In the genomic region with DNA sequence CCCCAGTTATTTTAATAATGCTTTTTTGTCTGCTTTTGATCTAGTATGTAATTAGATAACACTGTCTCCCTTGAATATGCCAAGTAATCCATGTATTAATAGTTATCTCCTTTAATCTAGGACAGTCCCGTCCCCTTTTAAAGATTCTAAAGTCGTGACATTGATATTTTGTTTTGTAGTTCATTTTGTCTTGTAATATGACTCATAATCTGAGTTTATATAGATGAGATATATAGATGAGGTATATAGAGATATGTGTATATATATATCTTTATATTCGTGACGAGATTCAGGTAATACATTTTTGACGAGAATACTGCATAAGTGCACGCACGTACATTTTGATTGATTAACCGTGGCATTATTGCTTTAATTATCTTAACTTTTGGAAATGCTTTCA, we compare ENCODE assay signal across 8 cellular contexts. TPM values are rescaled to one million over a fixed set of nuclear protein-coding genes. Genes with fewer than 3 reads are reported as not detected.
A peak's percentile ranks its signal among the peaks of the same experiment; 100 is the strongest.
DNase-seq lines count a peak whose midpoint lies in the region; ATAC-seq and TF ChIP-seq lines count a peak whose summit lies in the region.

No MANE protein-coding gene starts in this region.

- intact Hi-C loops in spleen (cut with DNase I; ENCODE audit: low total_unique reads) = loop anchor here (10.0 kb wide), 1 partner anchor 221 kb away; a partner anchor contains a TSS

- no peaks in the 10 kb centered on the region for H3K9me3 Mint-ChIP-seq in WTC11

- TF ChIP-seq POLR2A in gastroesophageal sphincter (IDR thresholded peaks at IDR 0.05) (no peak), spleen (IDR thresholded peaks at IDR 0.05) (no peak)

- H3K36me3 Mint-ChIP-seq in WTC11 = peaks cover 6% of the 10 kb centered on the region; the same call in 1 of the 2 replicates

- TF ChIP-seq EP300 in gastroesophageal sphincter (IDR thresholded peaks at IDR 0.05) = no peak

- H3K27me3 Mint-ChIP-seq in WTC11 (ENCODE audit: low read depth) = no peaks in the 10 kb centered on the region

- H3K9me3 ChIP-seq in gastroesophageal sphincter (no peaks in the 10 kb centered on the region), spleen (no peaks in the 10 kb centered on the region)

- H3K4me3 Mint-ChIP-seq in WTC11 = peak overlapping the region; percentile 95

- peaks cover 3 to 55% (median 22%) of the 10 kb centered on the region in 3 donors for H3K4me1 ChIP-seq in gastroesophageal sphincter
- peaks cover 27 to 69% (median 55%) of the 10 kb centered on the region in 6 donors for H3K4me1 ChIP-seq in spleen

- 16 to 25% methylated on average over 8 of the region's 8 CpGs for WGBS in gastroesophageal sphincter (ENCODE audit: low coverage in 1 of 2), 2 donors
- WGBS in spleen, 5 donors = 47 to 63% (median 58%) methylated on average over 8 of the region's 8 CpGs

- H3K4me1 Mint-ChIP-seq in WTC11 = peaks cover 32% of the 10 kb centered on the region

- CTCF ChIA-PET in WTC11 (lab: Charles Lee) = no interaction called here

- POLR2A ChIA-PET in WTC11 (lab: Charles Lee) = no interaction called here

- H3K4me3 ChIP-seq in HFF-Myc (replicated peaks; ENCODE audit: low read depth, low read length) = peak overlapping the region; percentile 67
- H3K4me3 ChIP-seq in gastroesophageal sphincter = peak overlapping the region; percentile 79 to 86
- H3K4me3 ChIP-seq in spleen = peak overlapping the region; percentile 57 to 89 (median 77)

- ATAC-seq in WTC11 = no peak
- no peak for ATAC-seq in gastroesophageal sphincter
- no peak for ATAC-seq in GM19397 (IDR thresholded peaks at IDR 0.05; ENCODE audit: unreplicated experiment)
- no peak for ATAC-seq in HG03520 (IDR thresholded peaks at IDR 0.05; ENCODE audit: unreplicated experiment)

- peak overlapping the region; percentile 70; the same call in 1 of the 2 replicates for H3K27ac Mint-ChIP-seq in WTC11

- H3K36me3 ChIP-seq in gastroesophageal sphincter = no peaks in the 10 kb centered on the region
- no peaks in the 10 kb centered on the region for H3K36me3 ChIP-seq in spleen

- H3K27ac ChIP-seq in gastroesophageal sphincter (peak overlapping the region; percentile 97 to 100 (median 98)), spleen (peak overlapping the region; percentile 99 to 100 (median 100))

- TF ChIP-seq CTCF in HFF-Myc (IDR thresholded peaks at IDR 0.05; ENCODE audit: low read depth, low read length, missing control alignments) (no peak), WTC11 (IDR thresholded peaks at IDR 0.05) (no peak), gastroesophageal sphincter (IDR thresholded peaks at IDR 0.05) (no peak), spleen (IDR thresholded peaks at IDR 0.05 in 8 of 11, conservative IDR thresholded peaks at IDR 0.05 in 3 of 11) (no peak)

- H3K27me3 ChIP-seq in gastroesophageal sphincter (no peaks in the 10 kb centered on the region), spleen (replicated peaks in 1 of 7) (no peaks in the 10 kb centered on the region)

- no peak for DNase-seq in HFF-Myc (ENCODE audit: extremely low read depth, low read depth)
- no peak for DNase-seq in WTC11 (ENCODE audit: low spot score)
- no peak for DNase-seq in spleen
- DNase-seq in kidney glomerular epithelial cell (lab: John Stamatoyannopoulos, UW) = no peak
- no peak for DNase-seq in DMS153 (lab: John Stamatoyannopoulos, UW)

TF ChIP-seq in WTC11, 78 proteins besides CTCF, POLR2A, EP300 and RAD21:
- TF ChIP-seq RELA (CRISPR knock-in tag; IDR thresholded peaks at IDR 0.05; ENCODE audit: borderline replicate concordance) (no peak), KAT7 (CRISPR knock-in tag; IDR thresholded peaks at IDR 0.05; ENCODE audit: borderline replicate concordance) (no peak), JUN (CRISPR knock-in tag; IDR thresholded peaks at IDR 0.05) (no peak), NFATC4 (CRISPR knock-in tag; IDR thresholded peaks at IDR 0.05) (no peak), MXD4 (CRISPR knock-in tag; IDR thresholded peaks at IDR 0.05; ENCODE audit: borderline replicate concordance) (no peak)
- TF ChIP-seq, protein P1, sequence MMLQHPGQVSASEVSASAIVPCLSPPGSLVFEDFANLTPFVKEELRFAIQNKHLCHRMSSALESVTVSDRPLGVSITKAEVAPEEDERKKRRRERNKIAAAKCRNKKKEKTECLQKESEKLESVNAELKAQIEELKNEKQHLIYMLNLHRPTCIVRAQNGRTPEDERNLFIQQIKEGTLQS (CRISPR knock-in tag; conservative IDR thresholded peaks at IDR 0.05) = no peak

RNA-seq across cellular contexts. Expression of a gene that starts 1.6 kb away (rescaled TPM):
- total RNA-seq in WTC11 (2021) (34.2 to 38.4 TPM (median 34.6 TPM) in 3 replicates), gastroesophageal sphincter (100 to 1,000 TPM in 1 of 4 donors, 10 to 100 TPM in 3; 28.4 to 107 (median 49.5) TPM), spleen (100 to 1,000 TPM in 4 of 7 donors, 10 to 100 TPM in 3; 77.6 to 170 (median 102) TPM)
- polyA plus RNA-seq in spleen = 10 to 100 TPM; 19.2 to 36.5 (median 30.2) TPM
